In the genomic region with DNA sequence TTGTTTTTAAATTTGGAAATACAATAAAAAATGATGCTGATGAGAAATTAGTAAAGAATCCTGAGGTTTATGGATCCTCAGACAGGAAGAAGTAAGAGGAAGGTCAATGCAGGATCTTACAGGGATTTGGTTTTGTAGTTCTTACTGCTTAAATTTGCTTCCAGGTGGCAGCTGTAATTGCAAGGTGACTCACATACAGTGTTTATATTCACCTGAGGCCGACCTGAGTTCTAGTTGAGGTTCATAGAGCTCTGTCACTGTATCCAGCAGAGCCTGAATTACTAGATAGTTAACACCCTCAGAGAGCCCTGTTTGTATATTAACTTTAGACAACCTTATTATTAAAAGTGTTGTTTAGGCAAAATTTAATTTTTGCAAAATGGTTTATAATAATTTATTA, we compare ENCODE assay signal across 1 cellular context.
TF ChIP-seq lines count a peak whose summit lies in the region.

No MANE protein-coding gene starts in this region.

TF ChIP-seq in K562, 482 proteins besides CTCF, POLR2A, EP300 and RAD21:
- TF ChIP-seq TAF9B (IDR thresholded peaks at IDR 0.05; ENCODE audit: partially characterized antibody), result peak; percentile 3
- TF ChIP-seq, protein P1, sequence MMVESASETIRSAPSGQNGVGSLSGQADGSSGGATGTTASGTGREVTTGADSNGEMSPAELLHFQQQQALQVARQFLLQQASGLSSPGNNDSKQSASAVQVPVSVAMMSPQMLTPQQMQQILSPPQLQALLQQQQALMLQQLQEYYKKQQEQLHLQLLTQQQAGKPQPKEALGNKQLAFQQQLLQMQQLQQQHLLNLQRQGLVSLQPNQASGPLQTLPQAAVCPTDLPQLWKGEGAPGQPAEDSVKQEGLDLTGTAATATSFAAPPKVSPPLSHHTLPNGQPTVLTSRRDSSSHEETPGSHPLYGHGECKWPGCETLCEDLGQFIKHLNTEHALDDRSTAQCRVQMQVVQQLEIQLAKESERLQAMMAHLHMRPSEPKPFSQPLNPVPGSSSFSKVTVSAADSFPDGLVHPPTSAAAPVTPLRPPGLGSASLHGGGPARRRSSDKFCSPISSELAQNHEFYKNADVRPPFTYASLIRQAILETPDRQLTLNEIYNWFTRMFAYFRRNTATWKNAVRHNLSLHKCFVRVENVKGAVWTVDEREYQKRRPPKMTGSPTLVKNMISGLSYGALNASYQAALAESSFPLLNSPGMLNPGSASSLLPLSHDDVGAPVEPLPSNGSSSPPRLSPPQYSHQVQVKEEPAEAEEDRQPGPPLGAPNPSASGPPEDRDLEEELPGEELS (CRISPR knock-in tag; IDR thresholded peaks at IDR 0.05; ENCODE audit: borderline replicate concordance), result 0 out of 2 replicates have a peak, but pooled peaks have one; percentile 27
- TF ChIP-seq, protein P2, sequence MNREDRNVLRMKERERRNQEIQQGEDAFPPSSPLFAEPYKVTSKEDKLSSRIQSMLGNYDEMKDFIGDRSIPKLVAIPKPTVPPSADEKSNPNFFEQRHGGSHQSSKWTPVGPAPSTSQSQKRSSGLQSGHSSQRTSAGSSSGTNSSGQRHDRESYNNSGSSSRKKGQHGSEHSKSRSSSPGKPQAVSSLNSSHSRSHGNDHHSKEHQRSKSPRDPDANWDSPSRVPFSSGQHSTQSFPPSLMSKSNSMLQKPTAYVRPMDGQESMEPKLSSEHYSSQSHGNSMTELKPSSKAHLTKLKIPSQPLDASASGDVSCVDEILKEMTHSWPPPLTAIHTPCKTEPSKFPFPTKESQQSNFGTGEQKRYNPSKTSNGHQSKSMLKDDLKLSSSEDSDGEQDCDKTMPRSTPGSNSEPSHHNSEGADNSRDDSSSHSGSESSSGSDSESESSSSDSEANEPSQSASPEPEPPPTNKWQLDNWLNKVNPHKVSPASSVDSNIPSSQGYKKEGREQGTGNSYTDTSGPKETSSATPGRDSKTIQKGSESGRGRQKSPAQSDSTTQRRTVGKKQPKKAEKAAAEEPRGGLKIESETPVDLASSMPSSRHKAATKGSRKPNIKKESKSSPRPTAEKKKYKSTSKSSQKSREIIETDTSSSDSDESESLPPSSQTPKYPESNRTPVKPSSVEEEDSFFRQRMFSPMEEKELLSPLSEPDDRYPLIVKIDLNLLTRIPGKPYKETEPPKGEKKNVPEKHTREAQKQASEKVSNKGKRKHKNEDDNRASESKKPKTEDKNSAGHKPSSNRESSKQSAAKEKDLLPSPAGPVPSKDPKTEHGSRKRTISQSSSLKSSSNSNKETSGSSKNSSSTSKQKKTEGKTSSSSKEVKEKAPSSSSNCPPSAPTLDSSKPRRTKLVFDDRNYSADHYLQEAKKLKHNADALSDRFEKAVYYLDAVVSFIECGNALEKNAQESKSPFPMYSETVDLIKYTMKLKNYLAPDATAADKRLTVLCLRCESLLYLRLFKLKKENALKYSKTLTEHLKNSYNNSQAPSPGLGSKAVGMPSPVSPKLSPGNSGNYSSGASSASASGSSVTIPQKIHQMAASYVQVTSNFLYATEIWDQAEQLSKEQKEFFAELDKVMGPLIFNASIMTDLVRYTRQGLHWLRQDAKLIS (CRISPR knock-in tag; IDR thresholded peaks at IDR 0.05), result no peak
- no peak for TF ChIP-seq ZNF217 (CRISPR knock-in tag; IDR thresholded peaks at IDR 0.05)
- 0 out of 4 replicates have a peak, but pooled peaks of 1 of the 2 experiments have one; percentile 5 for TF ChIP-seq FOXA3 (CRISPR knock-in tag; conservative IDR thresholded peaks at IDR 0.05 in 1 of 2, IDR thresholded peaks at IDR 0.05 in 1 of 2)
- TF ChIP-seq, protein P3, sequence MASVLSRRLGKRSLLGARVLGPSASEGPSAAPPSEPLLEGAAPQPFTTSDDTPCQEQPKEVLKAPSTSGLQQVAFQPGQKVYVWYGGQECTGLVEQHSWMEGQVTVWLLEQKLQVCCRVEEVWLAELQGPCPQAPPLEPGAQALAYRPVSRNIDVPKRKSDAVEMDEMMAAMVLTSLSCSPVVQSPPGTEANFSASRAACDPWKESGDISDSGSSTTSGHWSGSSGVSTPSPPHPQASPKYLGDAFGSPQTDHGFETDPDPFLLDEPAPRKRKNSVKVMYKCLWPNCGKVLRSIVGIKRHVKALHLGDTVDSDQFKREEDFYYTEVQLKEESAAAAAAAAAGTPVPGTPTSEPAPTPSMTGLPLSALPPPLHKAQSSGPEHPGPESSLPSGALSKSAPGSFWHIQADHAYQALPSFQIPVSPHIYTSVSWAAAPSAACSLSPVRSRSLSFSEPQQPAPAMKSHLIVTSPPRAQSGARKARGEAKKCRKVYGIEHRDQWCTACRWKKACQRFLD (CRISPR knock-in tag; IDR thresholded peaks at IDR 0.05), result 0 out of 2 replicates have a peak, but pooled peaks have one; percentile 13
- TF ChIP-seq KAT8 (IDR thresholded peaks at IDR 0.05; ENCODE audit: low read depth), result no peak
- TF ChIP-seq, protein P4, sequence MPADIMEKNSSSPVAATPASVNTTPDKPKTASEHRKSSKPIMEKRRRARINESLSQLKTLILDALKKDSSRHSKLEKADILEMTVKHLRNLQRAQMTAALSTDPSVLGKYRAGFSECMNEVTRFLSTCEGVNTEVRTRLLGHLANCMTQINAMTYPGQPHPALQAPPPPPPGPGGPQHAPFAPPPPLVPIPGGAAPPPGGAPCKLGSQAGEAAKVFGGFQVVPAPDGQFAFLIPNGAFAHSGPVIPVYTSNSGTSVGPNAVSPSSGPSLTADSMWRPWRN (IDR thresholded peaks at IDR 0.05; ENCODE audit: low read depth), result no peak
- no peak for TF ChIP-seq ZNF165 (CRISPR knock-in tag; IDR thresholded peaks at IDR 0.05; ENCODE audit: borderline replicate concordance)
- TF ChIP-seq ZNF668 (CRISPR knock-in tag; IDR thresholded peaks at IDR 0.05), result no peak
- TF ChIP-seq NCOA6 (IDR thresholded peaks at IDR 0.05), result no peak
- TF ChIP-seq, protein P5, sequence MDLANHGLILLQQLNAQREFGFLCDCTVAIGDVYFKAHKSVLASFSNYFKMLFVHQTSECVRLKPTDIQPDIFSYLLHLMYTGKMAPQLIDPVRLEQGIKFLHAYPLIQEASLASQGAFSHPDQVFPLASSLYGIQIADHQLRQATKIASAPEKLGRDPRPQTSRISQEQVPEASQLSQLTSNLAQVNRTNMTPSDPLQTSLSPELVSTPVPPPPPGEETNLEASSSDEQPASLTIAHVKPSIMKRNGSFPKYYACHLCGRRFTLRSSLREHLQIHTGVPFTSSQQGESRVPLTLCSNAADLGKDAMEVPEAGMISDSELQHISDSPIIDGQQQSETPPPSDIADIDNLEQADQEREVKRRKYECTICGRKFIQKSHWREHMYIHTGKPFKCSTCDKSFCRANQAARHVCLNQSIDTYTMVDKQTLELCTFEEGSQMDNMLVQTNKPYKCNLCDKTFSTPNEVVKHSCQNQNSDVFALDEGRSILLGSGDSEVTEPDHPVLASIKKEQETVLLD (IDR thresholded peaks at IDR 0.05), result no peak
- TF ChIP-seq, protein P6, sequence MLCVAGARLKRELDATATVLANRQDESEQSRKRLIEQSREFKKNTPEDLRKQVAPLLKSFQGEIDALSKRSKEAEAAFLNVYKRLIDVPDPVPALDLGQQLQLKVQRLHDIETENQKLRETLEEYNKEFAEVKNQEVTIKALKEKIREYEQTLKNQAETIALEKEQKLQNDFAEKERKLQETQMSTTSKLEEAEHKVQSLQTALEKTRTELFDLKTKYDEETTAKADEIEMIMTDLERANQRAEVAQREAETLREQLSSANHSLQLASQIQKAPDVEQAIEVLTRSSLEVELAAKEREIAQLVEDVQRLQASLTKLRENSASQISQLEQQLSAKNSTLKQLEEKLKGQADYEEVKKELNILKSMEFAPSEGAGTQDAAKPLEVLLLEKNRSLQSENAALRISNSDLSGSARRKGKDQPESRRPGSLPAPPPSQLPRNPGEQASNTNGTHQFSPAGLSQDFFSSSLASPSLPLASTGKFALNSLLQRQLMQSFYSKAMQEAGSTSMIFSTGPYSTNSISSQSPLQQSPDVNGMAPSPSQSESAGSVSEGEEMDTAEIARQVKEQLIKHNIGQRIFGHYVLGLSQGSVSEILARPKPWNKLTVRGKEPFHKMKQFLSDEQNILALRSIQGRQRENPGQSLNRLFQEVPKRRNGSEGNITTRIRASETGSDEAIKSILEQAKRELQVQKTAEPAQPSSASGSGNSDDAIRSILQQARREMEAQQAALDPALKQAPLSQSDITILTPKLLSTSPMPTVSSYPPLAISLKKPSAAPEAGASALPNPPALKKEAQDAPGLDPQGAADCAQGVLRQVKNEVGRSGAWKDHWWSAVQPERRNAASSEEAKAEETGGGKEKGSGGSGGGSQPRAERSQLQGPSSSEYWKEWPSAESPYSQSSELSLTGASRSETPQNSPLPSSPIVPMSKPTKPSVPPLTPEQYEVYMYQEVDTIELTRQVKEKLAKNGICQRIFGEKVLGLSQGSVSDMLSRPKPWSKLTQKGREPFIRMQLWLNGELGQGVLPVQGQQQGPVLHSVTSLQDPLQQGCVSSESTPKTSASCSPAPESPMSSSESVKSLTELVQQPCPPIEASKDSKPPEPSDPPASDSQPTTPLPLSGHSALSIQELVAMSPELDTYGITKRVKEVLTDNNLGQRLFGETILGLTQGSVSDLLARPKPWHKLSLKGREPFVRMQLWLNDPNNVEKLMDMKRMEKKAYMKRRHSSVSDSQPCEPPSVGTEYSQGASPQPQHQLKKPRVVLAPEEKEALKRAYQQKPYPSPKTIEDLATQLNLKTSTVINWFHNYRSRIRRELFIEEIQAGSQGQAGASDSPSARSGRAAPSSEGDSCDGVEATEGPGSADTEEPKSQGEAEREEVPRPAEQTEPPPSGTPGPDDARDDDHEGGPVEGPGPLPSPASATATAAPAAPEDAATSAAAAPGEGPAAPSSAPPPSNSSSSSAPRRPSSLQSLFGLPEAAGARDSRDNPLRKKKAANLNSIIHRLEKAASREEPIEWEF (CRISPR knock-in tag; IDR thresholded peaks at IDR 0.05), result 0 out of 2 replicates have a peak, but pooled peaks have one; percentile 40
- TF ChIP-seq ETV6 (IDR thresholded peaks at IDR 0.05; ENCODE audit: borderline replicate concordance in 1 of 2, low read depth in 2 of 2, low read length in 1 of 2), result no peak
- no peak for TF ChIP-seq ETV6 (CRISPR knock-in tag; IDR thresholded peaks at IDR 0.05; ENCODE audit: borderline replicate concordance)
- TF ChIP-seq, protein P7, sequence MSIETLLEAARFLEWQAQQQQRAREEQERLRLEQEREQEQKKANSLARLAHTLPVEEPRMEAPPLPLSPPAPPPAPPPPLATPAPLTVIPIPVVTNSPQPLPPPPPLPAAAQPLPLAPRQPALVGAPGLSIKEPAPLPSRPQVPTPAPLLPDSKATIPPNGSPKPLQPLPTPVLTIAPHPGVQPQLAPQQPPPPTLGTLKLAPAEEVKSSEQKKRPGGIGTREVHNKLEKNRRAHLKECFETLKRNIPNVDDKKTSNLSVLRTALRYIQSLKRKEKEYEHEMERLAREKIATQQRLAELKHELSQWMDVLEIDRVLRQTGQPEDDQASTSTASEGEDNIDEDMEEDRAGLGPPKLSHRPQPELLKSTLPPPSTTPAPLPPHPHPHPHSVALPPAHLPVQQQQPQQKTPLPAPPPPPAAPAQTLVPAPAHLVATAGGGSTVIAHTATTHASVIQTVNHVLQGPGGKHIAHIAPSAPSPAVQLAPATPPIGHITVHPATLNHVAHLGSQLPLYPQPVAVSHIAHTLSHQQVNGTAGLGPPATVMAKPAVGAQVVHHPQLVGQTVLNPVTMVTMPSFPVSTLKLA (conservative IDR thresholded peaks at IDR 0.05), result peak in 1 of 2 experiments; percentile 12; a peak in 1 of 4 replicates
